In the genomic region with DNA sequence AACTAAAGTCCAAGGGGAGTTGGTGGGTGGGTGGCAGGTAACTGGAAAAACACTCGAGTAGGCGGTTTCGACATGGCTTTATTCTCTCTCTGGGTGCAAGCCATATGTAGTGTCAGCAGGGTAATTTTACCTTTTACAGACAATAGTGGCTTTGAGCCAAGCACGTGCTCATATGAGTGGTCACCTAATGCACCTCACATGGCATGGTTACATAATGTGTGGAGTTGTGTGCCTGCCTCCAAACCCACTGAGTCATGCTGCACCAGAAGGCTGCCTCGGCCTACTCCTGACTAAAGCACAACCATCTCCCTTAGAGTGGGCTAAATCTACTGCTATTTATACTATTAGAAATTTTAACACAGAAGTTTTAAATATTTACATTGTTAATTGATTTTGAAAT, we compare ENCODE assay signal across 1 cellular context.
TF ChIP-seq lines count a peak whose summit lies in the region.

No MANE protein-coding gene starts in this region.

TF ChIP-seq in IMR-90, 13 proteins besides CTCF, POLR2A, EP300 and RAD21:
- no peak for TF ChIP-seq RCOR1 (IDR thresholded peaks at IDR 0.05; ENCODE audit: insufficient replicate concordance, low read length)
- no peak for TF ChIP-seq CHD1 (IDR thresholded peaks at IDR 0.05; ENCODE audit: low read depth, low read length)
- TF ChIP-seq BHLHE40 (IDR thresholded peaks at IDR 0.05; ENCODE audit: low read depth, low read length), result no peak
- TF ChIP-seq SMC3 (IDR thresholded peaks at IDR 0.05; ENCODE audit: low read depth, low read length), result no peak
- TF ChIP-seq MAZ (IDR thresholded peaks at IDR 0.05; ENCODE audit: borderline replicate concordance, low read depth, low read length), result no peak
- TF ChIP-seq MAFK (IDR thresholded peaks at IDR 0.05; ENCODE audit: low read depth, low read length), result no peak
